ENCODE assay signal across 10 cellular contexts in genomic region chr1:43548285-43549271, GRCh38. TPM values are rescaled to one million over a fixed set of nuclear protein-coding genes. Genes with fewer than 3 reads are reported as not detected.
A peak's percentile ranks its signal among the peaks of the same experiment; 100 is the strongest.
DNase-seq lines count a peak whose midpoint lies in the region; ATAC-seq and TF ChIP-seq lines count a peak whose summit lies in the region.
"Had no signal": no experiment of that assay in that cellular context is flagged by ENCODE, and none has a peak within 500 bp of the region (broad histone marks: within the 10 kb centered on the region; RNA-seq: fewer than 3 reads in every experiment).

No MANE protein-coding gene starts in this region.

- peak overlapping the region in 1 of 2 donors; percentile 65 for H3K9ac ChIP-seq in mucosa of rectum (ENCODE audit: low read depth in 1 of 2, low read length in 2 of 2)

- POLR2A ChIA-PET in RWPE1 (lab: Yijun Ruan, JAX; ENCODE audit: low non-redundant PET): interaction anchor here (1.9 kb wide), 1 partner anchor 14 kb away, joined by 4 read pairs; no protein-coding TSS in a partner anchor

- H3K4me3 ChIP-seq in fibroblast of pulmonary artery (replicated peaks; ENCODE audit: low read depth, low read length) (no peak overlapping the region), mucosa of rectum (ENCODE audit: low read length in 2 of 2) (no peak overlapping the region), vagina (no peak overlapping the region), uterus (no peak overlapping the region)
- H3K4me3 ChIP-seq: lung, SJCRH30 had no signal

- intact Hi-C loops in vagina (cut with DNase I) (no loop called here), uterus (cut with DNase I; ENCODE audit: low total_unique reads) (no loop called here)

- ATAC-seq in GM19351 (IDR thresholded peaks at IDR 0.05; ENCODE audit: unreplicated experiment) (no peak), HG02840 (IDR thresholded peaks at IDR 0.05; ENCODE audit: low FRiP score, unreplicated experiment) (no peak)

- no peak for TF ChIP-seq CTCF in RWPE1 (conservative IDR thresholded peaks at IDR 0.05; ENCODE audit: low read depth)
- TF ChIP-seq CTCF in fibroblast of pulmonary artery (IDR thresholded peaks at IDR 0.05; ENCODE audit: low read length, missing control alignments): no peak
- no peak for TF ChIP-seq CTCF in vagina (IDR thresholded peaks at IDR 0.05)
- no peak for TF ChIP-seq CTCF in uterus (IDR thresholded peaks at IDR 0.05)

- CTCF ChIA-PET in RWPE1 (lab: Yijun Ruan, JAX): interaction anchor here (1.3 kb wide), 1 partner anchor 16 kb away, joined by 4 read pairs; no protein-coding TSS in a partner anchor

- TF ChIP-seq POLR2A in vagina (IDR thresholded peaks at IDR 0.05) (no peak), uterus (IDR thresholded peaks at IDR 0.05) (no peak)

- H3K27ac ChIP-seq in RWPE1: peak overlapping the region; percentile 95
- H3K27ac ChIP-seq in mucosa of rectum (ENCODE audit: low read depth in 2 of 2, low read length in 2 of 2): peak overlapping the region; percentile 97
- peak overlapping the region; percentile 78 for H3K27ac ChIP-seq in vagina
- peak overlapping the region in 1 of 2 donors; percentile 82 for H3K27ac ChIP-seq in uterus
- H3K27ac ChIP-seq: SJCRH30 had no signal

- peaks cover 2 to 19% of the 10 kb centered on the region in 2 donors for H3K36me3 ChIP-seq in mucosa of rectum (ENCODE audit: control insufficient read depth in 2 of 2, insufficient read depth in 2 of 2, low read length in 2 of 2)
- H3K36me3 ChIP-seq in vagina: peaks cover 0 to 6% of the 10 kb centered on the region in 2 donors
- no peaks in the 10 kb centered on the region for H3K36me3 ChIP-seq in uterus

- H3K4me1 ChIP-seq in mucosa of rectum (ENCODE audit: control insufficient read depth in 2 of 2, insufficient read depth in 2 of 2, low read length in 2 of 2) (peaks cover 85 to 92% of the 10 kb centered on the region in 2 donors), vagina (peaks cover 92% of the 10 kb centered on the region), uterus (peaks cover 0 to 10% of the 10 kb centered on the region in 2 donors)
- H3K4me1 ChIP-seq: SJCRH30 had no signal

- no peaks in the 10 kb centered on the region for H3K9me3 ChIP-seq in mucosa of rectum (ENCODE audit: control insufficient read depth in 2 of 2, low read length in 2 of 2)
- H3K9me3 ChIP-seq in vagina: no peaks in the 10 kb centered on the region
- H3K9me3 ChIP-seq in uterus: no peaks in the 10 kb centered on the region
- H3K9me3 ChIP-seq: SJCRH30 had no signal

- DNase-seq in RWPE1 (ENCODE audit: low spot score): peak; percentile 71
- peak; percentile 29 for DNase-seq in fibroblast of pulmonary artery (ENCODE audit: low read depth)
- no peak for DNase-seq in vagina (ENCODE audit: extremely low spot score in 2 of 2)
- no peak for DNase-seq in uterus
- DNase-seq: DMS 273 treated with DMSO at 0.1 percent for 48 hours had no signal

- no peaks in the 10 kb centered on the region for H3K27me3 ChIP-seq in mucosa of rectum (ENCODE audit: control insufficient read depth in 2 of 2, insufficient read depth in 2 of 2, low read length in 2 of 2)
- no peaks in the 10 kb centered on the region for H3K27me3 ChIP-seq in vagina
- H3K27me3 ChIP-seq in uterus: no peaks in the 10 kb centered on the region
- H3K27me3 ChIP-seq: SJCRH30 had no signal

RNA-seq across cellular contexts. Expression of gene PTPRF, which starts 17.9 kb away (rescaled TPM):
- 139 TPM for total RNA-seq in vagina
- total RNA-seq in uterus: 100 to 1,000 TPM in 2 of 4 donors, 10 to 100 TPM in 2; 24.7 to 172 (median 124) TPM

Comparison
In these comparisons a context has a peak if more than half of its experiments do, and no peak if none do; other contexts are left out.
1. DNase-seq: peak in RWPE1 (single experiment) and fibroblast of pulmonary artery (single experiment); none in vagina (0 of 2) and uterus (0 of 2).